In genomic region chr5:89524785-89525184, GRCh38 we compare ENCODE assay signal across 39 cellular contexts.
"Had no signal": no experiment of that assay in that cellular context is flagged by ENCODE, and none has a peak within 500 bp of the region (broad histone marks: within the 10 kb centered on the region; RNA-seq: fewer than 3 reads in every experiment).

No MANE protein-coding gene starts in this region.

- H3K27ac Mint-ChIP-seq: activated naive CD4-positive, alpha-beta T cell treated with anti-CD3 and anti-CD28 coated beads for 36 hours; activated naive CD4-positive, alpha-beta T cell treated with anti-CD3 and anti-CD28 coated beads, Interleukin-2, amount 10 ng/mL, durations not matched to agents 7 days and 5 days; activated naive CD4-positive, alpha-beta T cell treated with anti-CD3 and anti-CD28 coated beads, Interleukin-2, amount 50 U/mL, for 24 hours; activated naive CD4-positive, alpha-beta T cell treated with anti-CD3 and anti-CD28 coated beads, Interleukin-2, amount 50 U/mL, for 72 hours; activated naive CD8-positive, alpha-beta T cell; activated naive CD8-positive, alpha-beta T cell treated with anti-CD3 and anti-CD28 coated beads for 36 hours; activated naive CD8-positive, alpha-beta T cell treated with anti-CD3 and anti-CD28 coated beads, Interleukin-2, amount 10 ng/mL, durations not matched to agents 7 days and 5 days; activated naive CD8-positive, alpha-beta T cell treated with anti-CD3 and anti-CD28 coated beads, Interleukin-2, amount 50 U/mL, for 24 hours; activated T-cell treated with anti-CD3 and anti-CD28 coated beads, Interleukin-2, amount 50 U/mL, for 72 hours; activated T-helper 1 cell treated with anti-CD3 and anti-CD28 coated beads, Interleukin-12 subunit alpha, Interleukin-12 subunit beta, Interleukin-2, Interleukin-4 antibody, amounts not matched to agents 30 ng/mL and 10 ng/mL and 1 ng/mL, durations not matched to agents 14 hours and 24 hours and 36 hours; activated T-helper 17 cell treated with anti-CD3 and anti-CD28 coated beads, Interleukin-2, amount 50 U/mL, for 72 hours; activated T-helper 2 cell treated with anti-CD3 and anti-CD28 coated beads, Interferon-gamma antibody, Interleukin-2, Interleukin-4, amounts not matched to agents 10 μg/mL and 5 μg/mL and 100 μg/mL, durations not matched to agents 14 hours and 24 hours and 36 hours; brain had no signal

- H3K36me3 ChIP-seq: adrenal gland, ascending aorta, brain microvascular endothelial cell, breast epithelium, cardiac muscle cell had no signal

- H3K27me3 Mint-ChIP-seq: activated naive CD4-positive, alpha-beta T cell treated with anti-CD3 and anti-CD28 coated beads, Interleukin-2, amount 10 ng/mL, durations not matched to agents 7 days and 5 days; activated naive CD4-positive, alpha-beta T cell treated with anti-CD3 and anti-CD28 coated beads, Interleukin-2, amount 50 U/mL, for 24 hours; activated naive CD8-positive, alpha-beta T cell; activated naive CD8-positive, alpha-beta T cell treated with anti-CD3 and anti-CD28 coated beads for 36 hours; activated naive CD8-positive, alpha-beta T cell treated with anti-CD3 and anti-CD28 coated beads, Interleukin-2, amount 10 ng/mL, durations not matched to agents 7 days and 5 days; activated naive CD8-positive, alpha-beta T cell treated with anti-CD3 and anti-CD28 coated beads, Interleukin-2, amount 50 U/mL, for 24 hours; activated T-helper 17 cell treated with anti-CD3 and anti-CD28 coated beads, Interleukin-2, amount 50 U/mL, for 72 hours; central memory CD8-positive, alpha-beta T cell had no signal

- H3K4me3 Mint-ChIP-seq: activated naive CD4-positive, alpha-beta T cell treated with anti-CD3 and anti-CD28 coated beads for 36 hours; activated naive CD4-positive, alpha-beta T cell treated with anti-CD3 and anti-CD28 coated beads, Interleukin-2, amount 10 ng/mL, durations not matched to agents 7 days and 5 days; activated naive CD4-positive, alpha-beta T cell treated with anti-CD3 and anti-CD28 coated beads, Interleukin-2, amount 50 U/mL, for 24 hours; activated naive CD8-positive, alpha-beta T cell; activated naive CD8-positive, alpha-beta T cell treated with anti-CD3 and anti-CD28 coated beads for 36 hours; activated naive CD8-positive, alpha-beta T cell treated with anti-CD3 and anti-CD28 coated beads, Interleukin-2, amount 10 ng/mL, durations not matched to agents 7 days and 5 days; activated naive CD8-positive, alpha-beta T cell treated with anti-CD3 and anti-CD28 coated beads, Interleukin-2, amount 50 U/mL, for 24 hours; activated T-cell treated with anti-CD3 and anti-CD28 coated beads, Interleukin-2, amount 50 U/mL, for 4 hours; activated T-cell treated with anti-CD3 and anti-CD28 coated beads, Interleukin-2, amount 50 U/mL, for 72 hours; activated T-helper 1 cell treated with anti-CD3 and anti-CD28 coated beads, Interleukin-12 subunit alpha, Interleukin-12 subunit beta, Interleukin-2, Interleukin-4 antibody, amounts not matched to agents 30 ng/mL and 10 ng/mL and 1 ng/mL, durations not matched to agents 14 hours and 24 hours and 36 hours; activated T-helper 17 cell treated with anti-CD3 and anti-CD28 coated beads, Interleukin-2, amount 50 U/mL, for 72 hours; brain; central memory CD8-positive, alpha-beta T cell had no signal

- H3K4me1 Mint-ChIP-seq: activated naive CD4-positive, alpha-beta T cell treated with anti-CD3 and anti-CD28 coated beads, Interleukin-2, amount 10 ng/mL, durations not matched to agents 7 days and 5 days; activated naive CD4-positive, alpha-beta T cell treated with anti-CD3 and anti-CD28 coated beads, Interleukin-2, amount 50 U/mL, for 24 hours; activated naive CD8-positive, alpha-beta T cell treated with anti-CD3 and anti-CD28 coated beads for 36 hours; activated naive CD8-positive, alpha-beta T cell treated with anti-CD3 and anti-CD28 coated beads, Interleukin-2, amount 10 ng/mL, durations not matched to agents 7 days and 5 days; activated naive CD8-positive, alpha-beta T cell treated with anti-CD3 and anti-CD28 coated beads, Interleukin-2, amount 50 U/mL, for 24 hours; activated T-helper 17 cell treated with anti-CD3 and anti-CD28 coated beads, Interleukin-2, amount 50 U/mL, for 72 hours; brain; central memory CD8-positive, alpha-beta T cell had no signal

- H3K36me3 Mint-ChIP-seq: activated naive CD4-positive, alpha-beta T cell treated with anti-CD3 and anti-CD28 coated beads, Interleukin-2, amount 10 ng/mL, durations not matched to agents 7 days and 5 days; activated naive CD4-positive, alpha-beta T cell treated with anti-CD3 and anti-CD28 coated beads, Interleukin-2, amount 50 U/mL, for 24 hours; activated naive CD4-positive, alpha-beta T cell treated with anti-CD3 and anti-CD28 coated beads, Interleukin-2, amount 50 U/mL, for 72 hours; activated naive CD8-positive, alpha-beta T cell; activated naive CD8-positive, alpha-beta T cell treated with anti-CD3 and anti-CD28 coated beads for 36 hours; activated naive CD8-positive, alpha-beta T cell treated with anti-CD3 and anti-CD28 coated beads, Interleukin-2, amount 10 ng/mL, durations not matched to agents 7 days and 5 days; brain had no signal

- H3K27ac ChIP-seq: adrenal gland, ascending aorta, body of pancreas, brain microvascular endothelial cell, breast epithelium, cardiac muscle cell had no signal

- DNase-seq: activated effector memory CD4-positive, alpha-beta T cell treated with anti-CD3 and anti-CD28 coated beads, Interleukin-2, amount 50 U/mL, for 16 hours; activated effector memory CD4-positive, alpha-beta T cell treated with Interleukin-2 at 50 U/mL for 16 hours; activated gamma-delta T cell; activated gamma-delta T cell treated with Interleukin-2 at 50 U/mL for 16 hours; activated naive CD4-positive, alpha-beta T cell; activated naive CD4-positive, alpha-beta T cell treated with anti-CD3 and anti-CD28 coated beads for 36 hours; activated naive CD4-positive, alpha-beta T cell treated with anti-CD3 and anti-CD28 coated beads, Interleukin-2, amount 10 ng/mL, durations not matched to agents 7 days and 5 days; activated naive CD4-positive, alpha-beta T cell treated with anti-CD3 and anti-CD28 coated beads, Interleukin-2, amount 50 U/mL, for 16 hours; activated naive CD4-positive, alpha-beta T cell treated with Interleukin-2 at 50 U/mL for 16 hours; activated naive CD8-positive, alpha-beta T cell treated with anti-CD3 and anti-CD28 coated beads for 36 hours; activated naive CD8-positive, alpha-beta T cell treated with anti-CD3 and anti-CD28 coated beads, Interleukin-2, amount 10 ng/mL, durations not matched to agents 7 days and 5 days; activated naive CD8-positive, alpha-beta T cell treated with anti-CD3 and anti-CD28 coated beads, Interleukin-2, amount 50 U/mL, for 24 hours; activated T-cell treated with anti-CD3 and anti-CD28 coated beads, Interleukin-2, amount 50 U/mL, for 4 hours; activated T-cell treated with anti-CD3 and anti-CD28 coated beads, Interleukin-2, amount 50 U/mL, for 48 hours; activated T-cell treated with anti-CD3 and anti-CD28 coated beads, Interleukin-2, amount 50 U/mL, for 72 hours; adrenal gland; amniotic stem cell; amygdala; anterior cingulate cortex; aorta; body of pancreas; brain microvascular endothelial cell; caudate nucleus; central memory CD4-positive, alpha-beta T cell; cerebellar nuclear complex had no signal

- H3K4me3 ChIP-seq: adrenal gland, ascending aorta, body of pancreas, breast epithelium, cardiac muscle cell had no signal

- H3K9me3 Mint-ChIP-seq: activated T-helper 1 cell treated with anti-CD3 and anti-CD28 coated beads, Interleukin-12 subunit alpha, Interleukin-12 subunit beta, Interleukin-2, Interleukin-4 antibody, amounts not matched to agents 30 ng/mL and 10 ng/mL and 1 ng/mL, durations not matched to agents 14 hours and 24 hours and 36 hours; activated T-helper 2 cell treated with anti-CD3 and anti-CD28 coated beads, Interferon-gamma antibody, Interleukin-2, Interleukin-4, amounts not matched to agents 10 μg/mL and 5 μg/mL and 100 μg/mL, durations not matched to agents 14 hours and 24 hours and 36 hours had no signal

- H3K27me3 ChIP-seq: adrenal gland, ascending aorta, body of pancreas, brain microvascular endothelial cell, breast epithelium, cardiac muscle cell had no signal

- ATAC-seq: activated naive CD4-positive, alpha-beta T cell treated with anti-CD3 and anti-CD28 coated beads, Interleukin-2, amount 50 U/mL, for 72 hours; activated naive CD8-positive, alpha-beta T cell treated with anti-CD3 and anti-CD28 coated beads, Interleukin-2, amount 50 U/mL, for 24 hours; activated T-cell treated with anti-CD3 and anti-CD28 coated beads, Interleukin-2, amount 50 U/mL, for 4 hours; activated T-cell treated with anti-CD3 and anti-CD28 coated beads, Interleukin-2, amount 50 U/mL, for 72 hours; activated T-helper 17 cell treated with anti-CD3 and anti-CD28 coated beads, Interleukin-2, amount 50 U/mL, for 72 hours; body of pancreas had no signal

- FAIRE-seq: astrocyte, bronchial epithelial cell, colon had no signal

- H3K4me1 ChIP-seq: adrenal gland, ascending aorta, body of pancreas, breast epithelium had no signal

- H3K9me3 ChIP-seq: adrenal gland had no signal
